1 cellular context compared by ENCODE assay signal in the genomic region with DNA sequence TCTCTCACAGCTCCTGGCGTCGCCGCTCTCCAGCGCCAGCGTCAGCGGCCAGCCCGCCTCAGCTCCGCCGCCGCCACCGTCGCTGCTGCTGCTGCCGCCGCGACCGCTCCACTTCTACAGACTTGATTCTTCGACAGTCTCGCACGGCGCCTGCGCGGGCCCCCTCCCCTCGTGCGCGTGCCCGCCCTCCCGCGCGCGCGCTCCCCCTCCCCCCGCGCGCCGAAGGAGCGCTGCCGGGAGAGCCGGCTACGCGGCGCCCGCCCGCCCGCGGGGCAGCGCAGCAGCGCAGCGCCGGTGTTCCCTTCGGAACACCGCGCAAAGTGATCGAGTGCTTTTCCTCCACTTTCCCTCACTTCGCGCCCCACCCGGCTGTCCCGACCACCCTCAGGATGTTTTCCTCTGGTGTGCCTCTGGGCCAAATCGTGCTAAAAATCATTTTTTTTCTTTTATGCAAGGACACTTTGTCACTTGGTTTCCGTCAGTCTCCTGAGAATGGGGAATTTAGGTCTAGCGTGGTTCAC.
TF ChIP-seq lines count a peak whose summit lies in the region.

TSS of gene IRF2BP2 (minus strand) at position 118 of the 521 bp plus-strand sequence. CDS start 684 bp downstream, outside the sequence.

TF ChIP-seq in K562, 482 proteins besides CTCF, POLR2A, EP300 and RAD21 (continued from another document and continues in another):
- TF ChIP-seq, protein P1, sequence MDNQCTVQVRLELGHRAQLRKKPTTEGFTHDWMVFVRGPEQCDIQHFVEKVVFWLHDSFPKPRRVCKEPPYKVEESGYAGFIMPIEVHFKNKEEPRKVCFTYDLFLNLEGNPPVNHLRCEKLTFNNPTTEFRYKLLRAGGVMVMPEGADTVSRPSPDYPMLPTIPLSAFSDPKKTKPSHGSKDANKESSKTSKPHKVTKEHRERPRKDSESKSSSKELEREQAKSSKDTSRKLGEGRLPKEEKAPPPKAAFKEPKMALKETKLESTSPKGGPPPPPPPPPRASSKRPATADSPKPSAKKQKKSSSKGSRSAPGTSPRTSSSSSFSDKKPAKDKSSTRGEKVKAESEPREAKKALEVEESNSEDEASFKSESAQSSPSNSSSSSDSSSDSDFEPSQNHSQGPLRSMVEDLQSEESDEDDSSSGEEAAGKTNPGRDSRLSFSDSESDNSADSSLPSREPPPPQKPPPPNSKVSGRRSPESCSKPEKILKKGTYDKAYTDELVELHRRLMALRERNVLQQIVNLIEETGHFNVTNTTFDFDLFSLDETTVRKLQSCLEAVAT (IDR thresholded peaks at IDR 0.05), result peak in 1 of 2 experiments; percentile 89; a peak in 2 of 4 replicates
- TF ChIP-seq RBBP5 (IDR thresholded peaks at IDR 0.05; ENCODE audit: borderline replicate concordance, insufficient read depth, low read length, poor library complexity, severe bottlenecking) (peak; percentile 46), ZNF239 (CRISPR knock-in tag; IDR thresholded peaks at IDR 0.05) (no peak), ZNF274 (IDR thresholded peaks at IDR 0.05; ENCODE audit: borderline replicate concordance, low read depth, low read length) (no peak), GTF2A2 (tag; IDR thresholded peaks at IDR 0.05) (no peak), FOXP1 (CRISPR knock-in tag; IDR thresholded peaks at IDR 0.05) (0 out of 2 replicates have a peak, but pooled peaks have one; percentile 48), ZBTB11 (CRISPR knock-in tag; IDR thresholded peaks at IDR 0.05) (peak in 1 of 3 experiments; percentile 80; a peak in 2 of 6 replicates), KDM4B (IDR thresholded peaks at IDR 0.05; ENCODE audit: borderline replicate concordance in 2 of 2, low read depth in 1 of 2) (peak in 1 of 2 experiments; percentile 61; a peak in 1 of 4 replicates), E2F8 (IDR thresholded peaks at IDR 0.05; ENCODE audit: low read depth, partially characterized antibody) (peak; percentile 38), JUN (IDR thresholded peaks at IDR 0.05; ENCODE audit: borderline replicate concordance, low read depth, low read length) (no peak), JUN (CRISPR knock-in tag; IDR thresholded peaks at IDR 0.05; ENCODE audit: borderline replicate concordance) (0 out of 2 replicates have a peak, but pooled peaks have one; percentile 42), ZNF639 (CRISPR knock-in tag; conservative IDR thresholded peaks at IDR 0.05 in 1 of 2, IDR thresholded peaks at IDR 0.05 in 1 of 2) (peak in 1 of 2 experiments; percentile 90; a peak in 2 of 4 replicates), ZSCAN29 (IDR thresholded peaks at IDR 0.05) (peak; percentile 52; the same call in 1 of the 2 replicates), ZBTB5 (IDR thresholded peaks at IDR 0.05) (no peak), SMARCA4 (IDR thresholded peaks at IDR 0.05) (peak; percentile 54; the same call in 1 of the 2 replicates), FIP1L1 (IDR thresholded peaks at IDR 0.05; ENCODE audit: low read depth, low read length, poor library complexity, severe bottlenecking) (peak; percentile 15), ZNF707 (CRISPR knock-in tag; conservative IDR thresholded peaks at IDR 0.05) (no peak), ETS1 (conservative IDR thresholded peaks at IDR 0.05; ENCODE audit: control insufficient read depth, low read depth, low read length) (peak; percentile 69), FOXM1 (IDR thresholded peaks at IDR 0.05; ENCODE audit: low read depth) (no peak), FOXM1 (CRISPR knock-in tag; IDR thresholded peaks at IDR 0.05; ENCODE audit: low read depth) (0 out of 2 replicates have a peak, but pooled peaks have one; percentile 5), RCOR1 (IDR thresholded peaks at IDR 0.05; ENCODE audit: borderline replicate concordance in 1 of 2, low read depth in 2 of 2, low read length in 2 of 2) (0 out of 4 replicates have a peak, but pooled peaks of 1 of the 2 experiments have one; percentile 3), ZEB2 (IDR thresholded peaks at IDR 0.05) (no peak), CBX1 (IDR thresholded peaks at IDR 0.05; ENCODE audit: low read depth) (peak; percentile 37; the same call in 1 of the 2 replicates), ELF1 (tag; IDR thresholded peaks at IDR 0.05) (no peak), KDM1A (IDR thresholded peaks at IDR 0.05) (no peak), FOSL1 (tag; conservative IDR thresholded peaks at IDR 0.05) (no peak; the same call in 1 of the 2 replicates), HNRNPH1 (optimal IDR thresholded peaks at IDR 0.05; ENCODE audit: low read depth, low read length) (no peak), STAG1 (CRISPR knock-in tag; IDR thresholded peaks at IDR 0.05; ENCODE audit: borderline replicate concordance) (no peak), ZNF24 (IDR thresholded peaks at IDR 0.05) (0 out of 2 replicates have a peak, but pooled peaks have one; percentile 64), KAT8 (IDR thresholded peaks at IDR 0.05; ENCODE audit: low read depth) (no peak), GABPA (tag; conservative IDR thresholded peaks at IDR 0.05; ENCODE audit: low read depth) (peak; percentile 53), RBM39 (optimal IDR thresholded peaks at IDR 0.05; ENCODE audit: low read depth, low read length) (no peak), HDAC1 (IDR thresholded peaks at IDR 0.05) (no peak), POLR3A (IDR thresholded peaks at IDR 0.05; ENCODE audit: borderline replicate concordance, extremely low read depth, insufficient read depth, insufficient read length) (no peak), E2F1 (CRISPR knock-in tag; IDR thresholded peaks at IDR 0.05) (no peak), JUND (IDR thresholded peaks at IDR 0.05; ENCODE audit: borderline replicate concordance, low read depth, low read length) (0 out of 2 replicates have a peak, but pooled peaks have one; percentile 6), JUND (tag; IDR thresholded peaks at IDR 0.05; ENCODE audit: borderline replicate concordance, low read depth, low read length) (no peak)
- TF ChIP-seq, protein P2, sequence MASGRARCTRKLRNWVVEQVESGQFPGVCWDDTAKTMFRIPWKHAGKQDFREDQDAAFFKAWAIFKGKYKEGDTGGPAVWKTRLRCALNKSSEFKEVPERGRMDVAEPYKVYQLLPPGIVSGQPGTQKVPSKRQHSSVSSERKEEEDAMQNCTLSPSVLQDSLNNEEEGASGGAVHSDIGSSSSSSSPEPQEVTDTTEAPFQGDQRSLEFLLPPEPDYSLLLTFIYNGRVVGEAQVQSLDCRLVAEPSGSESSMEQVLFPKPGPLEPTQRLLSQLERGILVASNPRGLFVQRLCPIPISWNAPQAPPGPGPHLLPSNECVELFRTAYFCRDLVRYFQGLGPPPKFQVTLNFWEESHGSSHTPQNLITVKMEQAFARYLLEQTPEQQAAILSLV (tag; IDR thresholded peaks at IDR 0.05), result no peak
- TF ChIP-seq, protein P3, sequence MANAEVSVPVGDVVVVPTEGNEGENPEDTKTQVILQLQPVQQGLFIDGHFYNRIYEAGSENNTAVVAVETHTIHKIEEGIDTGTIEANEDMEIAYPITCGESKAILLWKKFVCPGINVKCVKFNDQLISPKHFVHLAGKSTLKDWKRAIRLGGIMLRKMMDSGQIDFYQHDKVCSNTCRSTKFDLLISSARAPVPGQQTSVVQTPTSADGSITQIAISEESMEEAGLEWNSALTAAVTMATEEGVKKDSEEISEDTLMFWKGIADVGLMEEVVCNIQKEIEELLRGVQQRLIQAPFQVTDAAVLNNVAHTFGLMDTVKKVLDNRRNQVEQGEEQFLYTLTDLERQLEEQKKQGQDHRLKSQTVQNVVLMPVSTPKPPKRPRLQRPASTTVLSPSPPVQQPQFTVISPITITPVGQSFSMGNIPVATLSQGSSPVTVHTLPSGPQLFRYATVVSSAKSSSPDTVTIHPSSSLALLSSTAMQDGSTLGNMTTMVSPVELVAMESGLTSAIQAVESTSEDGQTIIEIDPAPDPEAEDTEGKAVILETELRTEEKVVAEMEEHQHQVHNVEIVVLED (CRISPR knock-in tag; IDR thresholded peaks at IDR 0.05), result peak; percentile 72
- TF ChIP-seq, protein P4, sequence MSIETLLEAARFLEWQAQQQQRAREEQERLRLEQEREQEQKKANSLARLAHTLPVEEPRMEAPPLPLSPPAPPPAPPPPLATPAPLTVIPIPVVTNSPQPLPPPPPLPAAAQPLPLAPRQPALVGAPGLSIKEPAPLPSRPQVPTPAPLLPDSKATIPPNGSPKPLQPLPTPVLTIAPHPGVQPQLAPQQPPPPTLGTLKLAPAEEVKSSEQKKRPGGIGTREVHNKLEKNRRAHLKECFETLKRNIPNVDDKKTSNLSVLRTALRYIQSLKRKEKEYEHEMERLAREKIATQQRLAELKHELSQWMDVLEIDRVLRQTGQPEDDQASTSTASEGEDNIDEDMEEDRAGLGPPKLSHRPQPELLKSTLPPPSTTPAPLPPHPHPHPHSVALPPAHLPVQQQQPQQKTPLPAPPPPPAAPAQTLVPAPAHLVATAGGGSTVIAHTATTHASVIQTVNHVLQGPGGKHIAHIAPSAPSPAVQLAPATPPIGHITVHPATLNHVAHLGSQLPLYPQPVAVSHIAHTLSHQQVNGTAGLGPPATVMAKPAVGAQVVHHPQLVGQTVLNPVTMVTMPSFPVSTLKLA (conservative IDR thresholded peaks at IDR 0.05), result no peak
